In genomic region chr3:78430741-78431140, GRCh38 we compare ENCODE assay signal across 24 cellular contexts.
A peak's percentile ranks its signal among the peaks of the same experiment; 100 is the strongest.
DNase-seq lines count a peak whose midpoint lies in the region; ATAC-seq, FAIRE-seq and TF ChIP-seq lines count a peak whose summit lies in the region.
"Had no signal": no experiment of that assay in that cellular context is flagged by ENCODE, and none has a peak within 500 bp of the region (broad histone marks: within the 10 kb centered on the region; RNA-seq: fewer than 3 reads in every experiment).

No MANE protein-coding gene starts in this region.

- TF ChIP-seq CTCF in astrocyte of the cerebellum (IDR thresholded peaks at IDR 0.05; ENCODE audit: low read depth, low read length, missing control alignments) (no peak), retinal pigment epithelial cell (conservative IDR thresholded peaks at IDR 0.05; ENCODE audit: low read depth, low read length) (no peak)

- H3K4me3 ChIP-seq in astrocyte of the cerebellum (ENCODE audit: low read depth, low read length), result no peak overlapping the region
- H3K4me3 ChIP-seq in retinal pigment epithelial cell (ENCODE audit: low read length), result no peak overlapping the region
- H3K4me3 ChIP-seq: GM12878 had no signal

- in situ Hi-C loops in astrocyte of the cerebellum (cut with HindIII; ENCODE audit: low sequenced_read_pairs), result no loop called here

- DNase-seq in M059J (ENCODE audit: low read depth) (peak; percentile 22), astrocyte of the cerebellum (ENCODE audit: low read depth) (peak; percentile 22), retinal pigment epithelial cell (ENCODE audit: low read depth) (peak; percentile 16), NCI-H345 treated with DMSO at 0.1 percent for 48 hours (lab: John Stamatoyannopoulos, UW; ENCODE audit: unreplicated experiment) (no peak), pons (ENCODE audit: low spot score) (no peak), medulla oblongata (ENCODE audit: extremely low spot score) (no peak)
- DNase-seq: 8988T; BE2C; C1 segment of cervical spinal cord; CD4-positive, CD25-positive, alpha-beta regulatory T cell; CD8-positive, alpha-beta memory T cell; COR-L47; DMS 273 treated with DMSO at 0.1 percent for 48 hours; DMS53; DND-41; EL; GOT3; H7; HFFc6 had no signal

- FAIRE-seq in endometrium (lab: Jason Lieb, UNC), result peak; percentile 15
- FAIRE-seq: HepG2 had no signal

- no peak for ATAC-seq in HG03439 (IDR thresholded peaks at IDR 0.05; ENCODE audit: unreplicated experiment)
- ATAC-seq: GM12878, HCT116, HepG2 had no signal

Comparison
In these comparisons a context has a peak if more than half of its experiments do, and no peak if none do; other contexts are left out.
1. DNase-seq: peak in M059J (single experiment), astrocyte of the cerebellum (single experiment) and retinal pigment epithelial cell (single experiment); none in NCI-H345 treated with DMSO at 0.1 percent for 48 hours (single experiment), pons (single experiment) and medulla oblongata (single experiment).